In the genomic region with DNA sequence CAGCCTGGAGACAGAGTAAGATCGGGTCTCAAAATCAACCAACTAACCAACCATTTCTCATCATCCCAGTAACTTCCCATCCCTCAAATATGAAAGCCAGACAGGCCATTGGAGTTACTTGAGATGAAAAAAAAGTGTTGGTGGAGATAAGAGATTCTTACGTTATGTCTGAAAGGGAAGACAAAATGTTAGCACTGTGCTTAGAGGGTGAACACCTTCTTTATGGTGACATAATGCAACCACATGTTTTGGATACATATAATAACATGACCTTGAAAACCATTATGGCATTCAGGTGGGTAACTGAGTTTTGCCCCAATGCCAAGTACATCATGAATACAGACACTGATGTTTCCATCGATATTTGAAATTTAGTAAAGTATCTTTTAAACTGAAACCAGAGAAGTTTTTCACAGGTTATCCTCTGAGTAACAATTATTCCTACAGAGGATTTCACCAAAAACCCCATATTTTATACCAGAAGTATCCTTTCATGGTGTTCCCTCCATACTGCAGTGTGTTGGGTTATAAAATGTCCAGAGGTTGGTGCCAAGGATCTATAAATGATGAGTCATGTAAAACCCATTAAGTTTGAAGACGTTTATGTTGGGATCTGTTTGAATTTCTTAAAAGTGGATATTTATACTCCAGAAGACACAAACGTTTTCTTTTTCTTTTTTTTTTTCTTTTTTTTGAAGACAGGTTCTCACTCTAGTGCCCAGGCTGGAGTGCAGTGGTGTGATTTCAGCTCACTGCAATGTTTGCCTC, we compare ENCODE assay signal across 29 cellular contexts. TPM values are rescaled to one million over a fixed set of nuclear protein-coding genes. Genes with fewer than 3 reads are reported as not detected.
DNase-seq lines count a peak whose midpoint lies in the region; ATAC-seq and TF ChIP-seq lines count a peak whose summit lies in the region.
"Had no signal": no experiment of that assay in that cellular context is flagged by ENCODE, and none has a peak within 500 bp of the region (broad histone marks: within the 10 kb centered on the region; RNA-seq: fewer than 3 reads in every experiment).

No MANE protein-coding gene starts in this region.

- H3K9me3 Mint-ChIP-seq in activated T-cell treated with anti-CD3 and anti-CD28 coated beads, Interleukin-2, amount 50 U/mL, for 72 hours: no peaks in the 10 kb centered on the region
- H3K9me3 Mint-ChIP-seq in natural killer cell: no peaks in the 10 kb centered on the region
- H3K9me3 Mint-ChIP-seq: activated naive CD4-positive, alpha-beta T cell treated with anti-CD3 and anti-CD28 coated beads, Interleukin-2, amount 50 U/mL, for 72 hours; endodermal cell; nephron progenitor cell had no signal

- no peak for ATAC-seq in activated T-cell treated with anti-CD3 and anti-CD28 coated beads, Interleukin-2, amount 50 U/mL, for 72 hours (replicated peaks in 1 of 2)
- peak; percentile 32 for ATAC-seq in T-helper 17 cell
- peak; percentile 46 to 68 (median 53) for ATAC-seq in natural killer cell
- ATAC-seq: activated naive CD4-positive, alpha-beta T cell treated with anti-CD3 and anti-CD28 coated beads, Interleukin-2, amount 50 U/mL, for 72 hours; esophagus mucosa; foreskin keratinocyte; heart left ventricle; lower lobe of right lung; upper lobe of right lung had no signal

- DNase-seq in activated T-cell treated with anti-CD3 and anti-CD28 coated beads, Interleukin-2, amount 50 U/mL, for 72 hours: no peak
- no peak for DNase-seq in activated T-cell treated with anti-CD3 and anti-CD28 coated beads, Interleukin-2, amount 50 U/mL, for 48 hours
- DNase-seq in EH (ENCODE audit: low read depth) (peak; percentile 43), T-helper 17 cell (no peak), natural killer cell (no peak), HK-2 (ENCODE audit: unreplicated experiment) (no peak), LoVo (ENCODE audit: low spot score) (no peak), SW480 (ENCODE audit: low spot score) (no peak)
- DNase-seq: activated CD4-positive, alpha-beta T cell treated with anti-CD3 and anti-CD28 coated beads, Interleukin-2, amount 50 U/mL, for 1 hour; caudate nucleus; DND-41; endodermal cell; foreskin keratinocyte; GM23248; heart left ventricle; lower lobe of right lung; NCI-H1105 treated with DMSO at 0.1 percent for 48 hours; NCI-H1930; NCI-H526 treated with DMSO at 0.1 percent for 48 hours; nephron progenitor cell; Peyer's patch; SHP77 treated with DMSO at 0.1 percent for 48 hours; spleen; stimulated activated CD4-positive, alpha-beta T cell treated with anti-CD3 and anti-CD28 coated beads, Interleukin-2, amount 100 ng/mL, for 48 hours; T1000; upper lobe of right lung had no signal

- peak overlapping the region; percentile 31 to 76 for H3K4me3 Mint-ChIP-seq in activated T-cell treated with anti-CD3 and anti-CD28 coated beads, Interleukin-2, amount 50 U/mL, for 72 hours
- peak overlapping the region; percentile 56 for H3K4me3 Mint-ChIP-seq in T-helper 17 cell
- H3K4me3 Mint-ChIP-seq in natural killer cell: peak overlapping the region; percentile 45
- H3K4me3 Mint-ChIP-seq: endodermal cell, nephron progenitor cell had no signal

- no peak for TF ChIP-seq CTCF in natural killer cell (IDR thresholded peaks at IDR 0.05)

- no peaks in the 10 kb centered on the region for H3K27me3 Mint-ChIP-seq in activated T-cell treated with anti-CD3 and anti-CD28 coated beads, Interleukin-2, amount 50 U/mL, for 72 hours (ENCODE audit: low read depth)
- H3K27me3 Mint-ChIP-seq in T-helper 17 cell (no peaks in the 10 kb centered on the region), natural killer cell (ENCODE audit: low read depth in 2 of 2) (no peaks in the 10 kb centered on the region)

- peak overlapping the region; percentile 76 for H3K27ac Mint-ChIP-seq in activated T-cell treated with anti-CD3 and anti-CD28 coated beads, Interleukin-2, amount 50 U/mL, for 72 hours
- H3K27ac Mint-ChIP-seq in T-helper 17 cell (peak overlapping the region; percentile 80), natural killer cell (peak overlapping the region; percentile 77 to 82)
- H3K27ac Mint-ChIP-seq: endodermal cell, nephron progenitor cell had no signal

- H3K4me1 Mint-ChIP-seq in activated T-cell treated with anti-CD3 and anti-CD28 coated beads, Interleukin-2, amount 50 U/mL, for 72 hours (ENCODE audit: low read depth): peaks cover 75% of the 10 kb centered on the region
- H3K4me1 Mint-ChIP-seq in T-helper 17 cell: peaks cover 51% of the 10 kb centered on the region
- H3K4me1 Mint-ChIP-seq in natural killer cell: peaks cover 57 to 64% of the 10 kb centered on the region in 2 donors

- intact Hi-C loops in natural killer cell (cut with micrococcal nuclease): loop anchor here (10.0 kb wide), 1 partner anchor 47 kb away; the partner anchor contains the start of gene AAK1

- peaks cover 6 to 16% of the 10 kb centered on the region in 2 donors for H3K36me3 Mint-ChIP-seq in activated T-cell treated with anti-CD3 and anti-CD28 coated beads, Interleukin-2, amount 50 U/mL, for 72 hours (ENCODE audit: insufficient read depth in 2 of 2)
- no peaks in the 10 kb centered on the region for H3K36me3 Mint-ChIP-seq in T-helper 17 cell (ENCODE audit: low read depth)
- H3K36me3 Mint-ChIP-seq in natural killer cell: no peaks in the 10 kb centered on the region
- H3K36me3 Mint-ChIP-seq: activated naive CD4-positive, alpha-beta T cell treated with anti-CD3 and anti-CD28 coated beads, Interleukin-2, amount 50 U/mL, for 72 hours had no signal

- no peaks in the 10 kb centered on the region for H3K9me3 ChIP-seq in T-helper 17 cell (ENCODE audit: control insufficient read depth, low read length, poor library complexity, severe bottlenecking)
- H3K9me3 ChIP-seq: heart left ventricle, lower lobe of right lung, Peyer's patch, right atrium auricular region, spleen, upper lobe of right lung had no signal

RNA-seq across cellular contexts. Expression of gene AAK1, which starts 45.5 kb away (rescaled TPM):
- 100 to 1,000 TPM; 134 to 137 TPM for total RNA-seq in activated T-cell treated with anti-CD3 and anti-CD28 coated beads, Interleukin-2, amount 50 U/mL, for 72 hours
- total RNA-seq in T-helper 17 cell (100 to 1,000 TPM; 187 to 243 TPM), natural killer cell (100 to 1,000 TPM; 174 to 249 (median 204) TPM)

Comparison
In these comparisons a context has a peak if more than half of its experiments do, and no peak if none do; other contexts are left out.
1. ATAC-seq: peak in T-helper 17 cell (single experiment) and natural killer cell (3 of 3); none in activated T-cell treated with anti-CD3 and anti-CD28 coated beads, Interleukin-2, amount 50 U/mL, for 72 hours (0 of 2).
2. Peak in every context shown above with its lines, with median percentiles within 50 percentile points of each other: H3K27ac Mint-ChIP-seq and H3K4me3 Mint-ChIP-seq.